ENCODE assay signal across 1 cellular context in the genomic region with DNA sequence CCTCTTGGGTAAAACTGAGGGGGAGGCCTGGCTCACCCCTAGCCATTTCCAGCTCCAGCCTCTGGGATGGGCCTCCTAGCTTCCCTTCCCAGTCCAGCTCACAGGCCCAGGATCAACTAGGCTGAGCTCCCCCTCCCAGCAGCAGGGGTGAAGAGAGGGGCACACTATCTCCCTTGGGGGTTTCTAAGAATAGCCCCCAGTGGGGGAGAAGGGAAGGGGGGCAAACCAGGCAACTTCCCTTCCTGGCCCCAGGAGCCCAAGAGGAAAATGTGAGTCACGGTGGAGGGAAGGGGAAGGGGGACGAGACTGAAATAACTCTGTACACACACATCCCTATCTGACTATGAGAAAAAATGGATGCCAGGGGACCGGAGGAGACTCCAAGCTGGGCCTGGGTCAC.
TF ChIP-seq lines count a peak whose summit lies in the region.

No MANE protein-coding gene starts in this region.

TF ChIP-seq in GM12878, 131 proteins besides CTCF, POLR2A, EP300 and RAD21 (continued from another document):
- TF ChIP-seq RUNX3 (IDR thresholded peaks at IDR 0.05; ENCODE audit: low read length) = no peak
- no peak for TF ChIP-seq CBX3 (IDR thresholded peaks at IDR 0.05; ENCODE audit: borderline replicate concordance, low read depth)
- no peak for TF ChIP-seq TCF7 (IDR thresholded peaks at IDR 0.05; ENCODE audit: borderline replicate concordance)
- no peak for TF ChIP-seq GATAD2B (conservative IDR thresholded peaks at IDR 0.05; ENCODE audit: low read depth)
- no peak for TF ChIP-seq NR2C2 (IDR thresholded peaks at IDR 0.05; ENCODE audit: borderline replicate concordance, control insufficient read depth, insufficient read length, low read depth)
- TF ChIP-seq HDAC2 (IDR thresholded peaks at IDR 0.05) = no peak
- TF ChIP-seq MTA2 (IDR thresholded peaks at IDR 0.05; ENCODE audit: low read depth) = no peak
